7 cellular contexts compared by ENCODE assay signal in genomic region chr1:231899046-231899445, GRCh38.
"Had no signal": no experiment of that assay in that cellular context is flagged by ENCODE, and none has a peak within 500 bp of the region (broad histone marks: within the 10 kb centered on the region; RNA-seq: fewer than 3 reads in every experiment).

No MANE protein-coding gene starts in this region.

- H3K4me1 ChIP-seq: HAP-1 had no signal

- H3K4me3 Mint-ChIP-seq: GM23338, IgD-negative memory B cell had no signal

- H2AFZ ChIP-seq: GM23338 had no signal

- H3K36me3 Mint-ChIP-seq: IgD-negative memory B cell had no signal

- DNase-seq: H7 had no signal

- H3K27ac Mint-ChIP-seq: GM23338, IgD-negative memory B cell had no signal

- FAIRE-seq: HepG2, HTR-8/SVneo had no signal

- H3K4me3 ChIP-seq: GM23338, HAP-1 had no signal

- ATAC-seq: GM23338, HCT116, HepG2 had no signal

- H3K27me3 Mint-ChIP-seq: IgD-negative memory B cell had no signal

- H3K4me1 Mint-ChIP-seq: IgD-negative memory B cell had no signal

- H3K36me3 ChIP-seq: HAP-1 had no signal

- H3K9me3 ChIP-seq: HAP-1 had no signal

- H3K4me2 ChIP-seq: GM23338 had no signal
